In genomic region chr16:84116720-84117481, GRCh38 we compare ENCODE assay signal across 8 cellular contexts. TPM values are rescaled to one million over a fixed set of nuclear protein-coding genes. Genes with fewer than 3 reads are reported as not detected.
DNase-seq lines count a peak whose midpoint lies in the region; ATAC-seq, FAIRE-seq and TF ChIP-seq lines count a peak whose summit lies in the region.

MBTPS1 (minus strand) TSS chr16:84116942; CDS start chr16:84101783, 15,159 bp downstream.

- H3K4me3 ChIP-seq in ACC112 (ENCODE audit: low read depth, low read length) (peak within 1 kb of the TSS; percentile 90), breast epithelium (peak within 1 kb of the TSS; percentile 82 to 98 (median 92)), iPS-20b (ENCODE audit: low read length) (peak within 1 kb of the TSS; percentile 98), small intestine (ENCODE audit: low read depth in 1 of 2, low read length in 2 of 2) (peak within 1 kb of the TSS; percentile 86 to 99)

- DNase-seq in NCI-H2196 (lab: John Stamatoyannopoulos, UW; ENCODE audit: unreplicated experiment) (peak; percentile 91), breast epithelium (ENCODE audit: low spot score in 2 of 2) (peak; percentile 97 to 98), small intestine (peak; percentile 98)

- intact Hi-C loops in breast epithelium (cut with DNase I; ENCODE audit: low total_unique reads), result no loop called here

- H3K36me3 ChIP-seq in ACC112 (ENCODE audit: insufficient read depth, low read length) (no peaks in the 10 kb centered on the region), breast epithelium (no peaks in the 10 kb centered on the region), iPS-20b (ENCODE audit: insufficient read depth, low read depth, low read length) (0 out of 2 replicates have a peak, but pooled peaks cover 4% of the 10 kb centered on the region), small intestine (ENCODE audit: control insufficient read depth in 2 of 2, insufficient read depth in 2 of 2, low read length in 2 of 2) (no peaks in the 10 kb centered on the region)

- H3K27me3 ChIP-seq in ACC112 (ENCODE audit: insufficient read depth, low read length), result no peaks in the 10 kb centered on the region
- H3K27me3 ChIP-seq in breast epithelium, result no peaks in the 10 kb centered on the region
- no peaks in the 10 kb centered on the region for H3K27me3 ChIP-seq in iPS-20b (ENCODE audit: insufficient read depth, low read length)
- H3K27me3 ChIP-seq in small intestine (ENCODE audit: control insufficient read depth in 2 of 2, insufficient read depth in 2 of 2, low read length in 2 of 2), result no peaks in the 10 kb centered on the region

- H2AFZ ChIP-seq in ACC112 (ENCODE audit: low read length, unreplicated experiment), result peak within 1 kb of the TSS; percentile 88

- peak; percentile 81 for ATAC-seq in GM18870 (IDR thresholded peaks at IDR 0.05; ENCODE audit: unreplicated experiment)
- ATAC-seq in HG03135 (IDR thresholded peaks at IDR 0.05; ENCODE audit: unreplicated experiment), result peak; percentile 88

- FAIRE-seq in small intestine (lab: Jason Lieb, UNC), result no peak

- WGBS in small intestine, 3 donors, result 0% methylated on average over 88 to 93 of the region's 93 CpGs

- H3K4me1 ChIP-seq in ACC112 (ENCODE audit: control insufficient read depth, insufficient read depth, low read length, unreplicated experiment) (peaks cover 6% of the 10 kb centered on the region), breast epithelium (peaks cover 0 to 5% of the 10 kb centered on the region in 2 donors), iPS-20b (ENCODE audit: insufficient read depth, low read length) (peaks cover 10% of the 10 kb centered on the region; the same call in 1 of the 2 replicates), small intestine (ENCODE audit: control insufficient read depth in 2 of 2, insufficient read depth in 1 of 2, low read depth in 1 of 2, low read length in 1 of 2) (peaks cover 4 to 9% of the 10 kb centered on the region in 2 donors)

- peak; percentile 18; the same call in 1 of the 2 replicates for TF ChIP-seq CTCF in VCaP (conservative IDR thresholded peaks at IDR 0.05)
- TF ChIP-seq CTCF in breast epithelium (IDR thresholded peaks at IDR 0.05), result peak in 1 of 3 donors; percentile 36

- peak; percentile 79 for TF ChIP-seq POLR2A in breast epithelium (IDR thresholded peaks at IDR 0.05)

- H3K9ac ChIP-seq in iPS-20b (ENCODE audit: low read depth, low read length), result peak within 1 kb of the TSS; percentile 98

- peak within 1 kb of the TSS; percentile 79; the same call in 1 of the 2 replicates for H3K27ac ChIP-seq in ACC112 (ENCODE audit: low read depth, low read length)
- H3K27ac ChIP-seq in VCaP, result peak within 1 kb of the TSS; percentile 92
- H3K27ac ChIP-seq in breast epithelium, result peak within 1 kb of the TSS; percentile 97 to 98
- no peak within 1 kb of the TSS for H3K27ac ChIP-seq in iPS-20b (ENCODE audit: low read length)
- H3K27ac ChIP-seq in small intestine (ENCODE audit: low read depth in 1 of 2, low read length in 1 of 2), result peak within 1 kb of the TSS; percentile 68 to 94

- H3K79me2 ChIP-seq in ACC112 (ENCODE audit: control insufficient read depth, insufficient read depth, low read length, unreplicated experiment), result peaks cover 41% of the 10 kb centered on the region

- no peaks in the 10 kb centered on the region for H3K9me3 ChIP-seq in breast epithelium
- no peaks in the 10 kb centered on the region for H3K9me3 ChIP-seq in iPS-20b (ENCODE audit: insufficient read depth, low read depth, low read length)
- no peaks in the 10 kb centered on the region for H3K9me3 ChIP-seq in small intestine (ENCODE audit: control insufficient read depth, low read depth)

RNA-seq across cellular contexts. Expression of gene MBTPS1, which starts in this region (rescaled TPM):
- total RNA-seq in breast epithelium, result 100 to 1,000 TPM in 2 of 3 donors, 10 to 100 TPM in 1; 95.4 to 142 (median 121) TPM
- 10 to 100 TPM; 24.0 to 40.9 (median 30.4) TPM for polyA plus RNA-seq in small intestine
